ENCODE assay signal across 25 cellular contexts in the genomic region with DNA sequence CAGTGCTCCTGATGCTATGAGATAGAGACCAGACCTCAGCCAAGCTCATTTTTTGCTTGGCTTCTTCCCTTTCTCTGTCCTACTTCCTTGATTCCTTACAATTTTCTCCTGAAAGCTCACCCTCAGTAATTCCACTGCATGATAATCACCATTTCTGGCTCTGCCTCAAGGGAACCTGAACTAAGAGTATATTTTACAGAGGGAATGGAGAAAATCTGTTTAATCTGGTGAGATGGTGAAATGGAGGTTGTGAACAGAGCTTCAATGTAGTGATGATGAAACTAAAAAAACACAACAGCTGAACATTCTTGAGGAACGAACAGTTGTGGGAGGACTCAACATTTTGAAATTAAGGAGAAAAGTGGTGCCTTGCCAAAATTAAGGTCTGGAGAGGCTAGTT. TPM values are rescaled to one million over a fixed set of nuclear protein-coding genes. Genes with fewer than 3 reads are reported as not detected.
DNase-seq lines count a peak whose midpoint lies in the region; ATAC-seq, FAIRE-seq and TF ChIP-seq lines count a peak whose summit lies in the region.
"Had no signal": no experiment of that assay in that cellular context is flagged by ENCODE, and none has a peak within 500 bp of the region (broad histone marks: within the 10 kb centered on the region; RNA-seq: fewer than 3 reads in every experiment).

No MANE protein-coding gene starts in this region.

- H3K9ac ChIP-seq in H1 (replicated peaks in 1 of 4; ENCODE audit: extremely low read depth in 1 of 4, low read depth in 3 of 4, low read length in 3 of 4), result no peak overlapping the region
- no peak overlapping the region for H3K9ac ChIP-seq in trophoblast cell (ENCODE audit: low read length)

- H3K27me3 ChIP-seq in H1 (replicated peaks in 1 of 4; ENCODE audit: control insufficient read depth in 3 of 4, extremely low read depth in 1 of 4, insufficient read depth in 3 of 4, low read length in 3 of 4), result no peaks in the 10 kb centered on the region
- H3K27me3 ChIP-seq in trophoblast cell (ENCODE audit: insufficient read depth, low read length), result no peaks in the 10 kb centered on the region

- no peak overlapping the region for H3K4ac ChIP-seq in H1 (replicated peaks; ENCODE audit: insufficient read length, low read depth, low read length)
- no peak overlapping the region for H3K4ac ChIP-seq in trophoblast cell (ENCODE audit: low read depth, low read length)

- no peak overlapping the region for H3K14ac ChIP-seq in H1 (ENCODE audit: insufficient read length)
- H3K14ac ChIP-seq in trophoblast cell (ENCODE audit: low read length), result no peak overlapping the region

- no peak for FAIRE-seq in H1 (lab: Jason Lieb, UNC)
- FAIRE-seq: astrocyte, H54 had no signal

- H3K79me1 ChIP-seq in H1 (ENCODE audit: low read depth, low read length), result no peaks in the 10 kb centered on the region
- no peaks in the 10 kb centered on the region for H3K79me1 ChIP-seq in trophoblast cell (ENCODE audit: low read length)

- no peaks in the 10 kb centered on the region for H3K4me1 ChIP-seq in H1 (replicated peaks in 1 of 4; ENCODE audit: control insufficient read depth in 3 of 4, insufficient read depth in 4 of 4, low read length in 3 of 4)
- H3K4me1 ChIP-seq in trophoblast cell (ENCODE audit: control insufficient read depth in 1 of 2, insufficient read depth in 2 of 2, low read length in 2 of 2), result peaks cover 0 to 2% of the 10 kb centered on the region in 2 experiments
- H3K4me1 ChIP-seq: SJSA1 had no signal

- no peak overlapping the region for H2BK120ac ChIP-seq in H1 (replicated peaks; ENCODE audit: low read depth, low read length)
- no peak overlapping the region for H2BK120ac ChIP-seq in trophoblast cell (ENCODE audit: insufficient read depth, low read length, poor library complexity)

- no peaks in the 10 kb centered on the region; a peak in 1 of 4 replicates for H3K9me3 ChIP-seq in H1 (ENCODE audit: insufficient read depth in 2 of 2, low read depth in 1 of 2, low read length in 1 of 2)
- no peaks in the 10 kb centered on the region for H3K9me3 ChIP-seq in trophoblast cell (ENCODE audit: insufficient read depth, low read depth, low read length)
- no peaks in the 10 kb centered on the region for H3K9me3 ChIP-seq in T-helper 17 cell (ENCODE audit: control insufficient read depth, low read length, poor library complexity, severe bottlenecking)

- no peaks in the 10 kb centered on the region for H3K36me3 ChIP-seq in H1 (ENCODE audit: control insufficient read depth in 2 of 4, insufficient read depth in 4 of 4, low read length in 3 of 4)
- H3K36me3 ChIP-seq in trophoblast cell (ENCODE audit: control insufficient read depth in 1 of 2, insufficient read depth in 2 of 2, low read length in 2 of 2), result no peaks in the 10 kb centered on the region
- H3K36me3 ChIP-seq: SJSA1 had no signal

- H3K27me3 Mint-ChIP-seq in T-helper 17 cell, result peaks cover 25% of the 10 kb centered on the region
- H3K27me3 Mint-ChIP-seq: CD4-positive, alpha-beta T cell had no signal

- 0 out of 2 replicates have a peak overlapping the region, but pooled peaks have one; percentile 86 for H2AFZ ChIP-seq in H1 (ENCODE audit: low read length)
- no peak overlapping the region for H2AFZ ChIP-seq in trophoblast cell (ENCODE audit: insufficient read depth, low read length, poor library complexity)

- H2BK12ac ChIP-seq in H1 (ENCODE audit: low read depth, low read length), result no peak overlapping the region
- H2BK12ac ChIP-seq in trophoblast cell (ENCODE audit: low read length), result no peak overlapping the region

- WGBS in H1 (ENCODE audit: extremely low coverage in 1 of 2, insufficient coverage in 1 of 2, insufficient read length in 1 of 2, insufficient replicate concordance in 2 of 2, low coverage in 1 of 2, low lambda C conversion rate in 2 of 2, missing lambda C conversion rate in 1 of 2), 2 experiments, result 94% methylated on average over 1 of the region's 1 CpG; no CpG with 5 or more reads in 1 of the 2 experiments
- WGBS in trophoblast cell (ENCODE audit: extremely low coverage, insufficient coverage, insufficient read length), result no CpG with 5 or more reads among the region's 1 CpG

- CTCF ChIA-PET in H1 (lab: Charles Lee; ENCODE audit: partially characterized antibody), result no interaction called here

- no peak overlapping the region for H3K4me3 ChIP-seq in AG10803 (ENCODE audit: low read length)
- no peak overlapping the region for H3K4me3 ChIP-seq in H1 (ENCODE audit: extremely low read depth in 1 of 4, insufficient read depth in 2 of 4, low read depth in 3 of 4, low read length in 4 of 4)
- H3K4me3 ChIP-seq in trophoblast cell (ENCODE audit: low read depth, low read length), result no peak overlapping the region
- H3K4me3 ChIP-seq: SJSA1 had no signal

- ATAC-seq in T-helper 17 cell, result no peak
- ATAC-seq: activated naive CD4-positive, alpha-beta T cell treated with anti-CD3 and anti-CD28 coated beads, Interleukin-2, amount 50 U/mL, for 72 hours; stimulated activated naive CD8-positive, alpha-beta T cell treated with anti-CD3 and anti-CD28 coated beads, Interleukin-15, Interleukin-2, amounts not matched to agents 100 U/mL and 50 U/mL, for 24 hours; T-cell had no signal

- H3K36me3 Mint-ChIP-seq in T-helper 17 cell (ENCODE audit: low read depth), result peaks cover 2% of the 10 kb centered on the region
- H3K36me3 Mint-ChIP-seq: naive B cell had no signal

- H3K79me2 ChIP-seq in H1 (ENCODE audit: control insufficient read depth in 1 of 2, insufficient read depth in 2 of 2, low read length in 2 of 2) (no peaks in the 10 kb centered on the region), trophoblast cell (ENCODE audit: control insufficient read depth, insufficient read depth, low read length, poor library complexity) (no peaks in the 10 kb centered on the region)

- no peak overlapping the region for H4K12ac ChIP-seq in trophoblast cell (ENCODE audit: low read depth, low read length)

- H2BK15ac ChIP-seq in H1 (ENCODE audit: low read length), result no peak overlapping the region

- no peak for TF ChIP-seq CTCF in AG10803 (conservative IDR thresholded peaks at IDR 0.05; ENCODE audit: low read length)
- no peak for TF ChIP-seq CTCF in H1 (IDR thresholded peaks at IDR 0.05; ENCODE audit: control extremely low read depth in 1 of 3, insufficient read depth in 1 of 3, low read depth in 1 of 3, low read length in 3 of 3)

- no peaks in the 10 kb centered on the region for H3K4me1 Mint-ChIP-seq in T-helper 17 cell
- H3K4me1 Mint-ChIP-seq: T-cell had no signal

- no peak for TF ChIP-seq RAD21 in H1 (IDR thresholded peaks at IDR 0.05 in 1 of 2, conservative IDR thresholded peaks at IDR 0.05 in 1 of 2; ENCODE audit: low read depth in 2 of 2, low read length in 2 of 2)

- TF ChIP-seq POLR2A in H1 (IDR thresholded peaks at IDR 0.05; ENCODE audit: control extremely low read depth in 1 of 2, low read depth in 2 of 2, low read length in 2 of 2), result no peak

- no peak overlapping the region for H3K4me2 ChIP-seq in H1 (ENCODE audit: insufficient read depth in 1 of 2, low read depth in 2 of 2, low read length in 2 of 2)
- H3K4me2 ChIP-seq in trophoblast cell (ENCODE audit: low read length), result no peak overlapping the region

- H4K91ac ChIP-seq in H1 (replicated peaks; ENCODE audit: insufficient read length, low read length) (no peak overlapping the region), trophoblast cell (ENCODE audit: low read depth, low read length) (no peak overlapping the region)

- H4K20me1 ChIP-seq in H1 (replicated peaks in 1 of 2; ENCODE audit: control insufficient read depth in 1 of 2, insufficient read depth in 2 of 2, low read length in 2 of 2), result no peaks in the 10 kb centered on the region

- H3K27ac ChIP-seq in H1 (ENCODE audit: low read depth, low read length) (no peak overlapping the region), trophoblast cell (ENCODE audit: low read depth, low read length) (no peak overlapping the region)
- H3K27ac ChIP-seq: SJSA1 had no signal

- no peak overlapping the region for H3K4me3 Mint-ChIP-seq in T-helper 17 cell
- H3K4me3 Mint-ChIP-seq: activated CD4-positive, alpha-beta memory T cell treated with anti-CD3 and anti-CD28 coated beads for 36 hours; CD4-positive, alpha-beta T cell; T-cell had no signal

- peak; percentile 57 for DNase-seq in AG10803 (ENCODE audit: low read depth)
- DNase-seq in LHCN-M2 (ENCODE audit: low read depth), result peak; percentile 34
- DNase-seq in H1 (ENCODE audit: low read depth in 1 of 2, low spot score in 2 of 2), result no peak
- DNase-seq in trophoblast cell, result peak; percentile 42 to 76
- no peak for DNase-seq in NCI-H774 (lab: John Stamatoyannopoulos, UW)
- DNase-seq in 8988T, result no peak
- no peak for DNase-seq in T-helper 17 cell
- DNase-seq in NCI-H526 treated with DMSO at 0.1 percent for 48 hours (lab: John Stamatoyannopoulos, UW), result no peak
- DNase-seq: activated CD4-positive, alpha-beta memory T cell treated with anti-CD3 and anti-CD28 coated beads for 36 hours; activated CD8-positive, alpha-beta memory T cell treated with anti-CD3 and anti-CD28 coated beads, Interleukin-2, amount 50 U/mL, for 4 hours; CD4-positive, alpha-beta T cell; islet precursor cell; naive B cell; NCI-H2029; NCI-H748 treated with DMSO at 0.1 percent for 48 hours; RPMI8226; stimulated activated naive CD8-positive, alpha-beta T cell treated with anti-CD3 and anti-CD28 coated beads, Interleukin-15, Interleukin-2, amounts not matched to agents 100 U/mL and 50 U/mL, for 24 hours; T-cell had no signal

- no peak for TF ChIP-seq EP300 in H1 (IDR thresholded peaks at IDR 0.05; ENCODE audit: borderline replicate concordance in 1 of 2, low read depth in 2 of 2, low read length in 2 of 2)

- H2BK20ac ChIP-seq in H1 (ENCODE audit: low read length), result no peak overlapping the region

- no peak overlapping the region for H3K27ac Mint-ChIP-seq in T-helper 17 cell
- H3K27ac Mint-ChIP-seq: activated CD4-positive, alpha-beta memory T cell treated with anti-CD3 and anti-CD28 coated beads for 36 hours; activated naive CD4-positive, alpha-beta T cell treated with anti-CD3 and anti-CD28 coated beads, Interleukin-2, amount 50 U/mL, for 72 hours; CD4-positive, alpha-beta T cell; T-cell had no signal

- H2BK5ac ChIP-seq in H1 (ENCODE audit: low read depth, low read length), result no peak overlapping the region
- no peak overlapping the region for H2BK5ac ChIP-seq in trophoblast cell (ENCODE audit: low read depth, low read length, poor library complexity)

- no peak overlapping the region for H3K18ac ChIP-seq in H1 (ENCODE audit: extremely low read depth, low read length)
- no peak overlapping the region for H3K18ac ChIP-seq in trophoblast cell (ENCODE audit: low read length)

- no peak overlapping the region for H4K8ac ChIP-seq in H1 (ENCODE audit: extremely low read depth, insufficient read depth, low read length)
- no peak overlapping the region for H4K8ac ChIP-seq in trophoblast cell (ENCODE audit: low read depth, low read length)

- no peaks in the 10 kb centered on the region for H3K23me2 ChIP-seq in H1 (ENCODE audit: low read depth, low read length)

- no peak overlapping the region for H4K5ac ChIP-seq in H1 (ENCODE audit: insufficient read length, low read depth, low read length)

- POLR2A ChIA-PET in H1 (lab: Charles Lee; ENCODE audit: partially characterized antibody), result no interaction called here

- H2AK5ac ChIP-seq in H1 (ENCODE audit: low read depth, low read length), result no peak overlapping the region
- H2AK5ac ChIP-seq in trophoblast cell (ENCODE audit: low read length), result no peak overlapping the region

- no peak overlapping the region for H3K23ac ChIP-seq in H1 (ENCODE audit: insufficient read length)
- no peak overlapping the region for H3K23ac ChIP-seq in trophoblast cell (ENCODE audit: low read length)

- H3K56ac ChIP-seq in H1 (replicated peaks; ENCODE audit: insufficient read length, low read depth, low read length), result no peak overlapping the region

RNA-seq across cellular contexts. Expression of a gene that starts 16.3 kb away (rescaled TPM):
- total RNA-seq in LHCN-M2 (2014; rRNA removed) (not detected in 2 replicates), T-helper 17 cell (1 to 10 TPM in 1 of 2 donors, under 1 TPM in 1; 0.37 to 2.0 TPM)
- polyA plus RNA-seq in LHCN-M2 (2012), result not detected
- not detected in 2 replicates for total RNA-seq in H1 (2021; fragmentation: NEBNext Ultra II Directional; extraction: Animal tissue kit (Norgen Biotek cat#: 25700))
- polyA plus RNA-seq in H1 (2011; rRNA removed), result not detected in 2 replicates
- not detected for polyA plus RNA-seq in H1 (2011; cell fraction: cytosol; rRNA removed)
- polyA plus RNA-seq in H1 (2011; cell fraction: nucleus; rRNA removed), result not detected
- not detected in 4 replicates for polyA plus RNA-seq in H1 (2012, experiment 1 of 2)
- polyA plus RNA-seq in H1 (2012, experiment 2 of 2), result not detected
- not detected for polyA plus RNA-seq in H1 (2013, experiment 1 of 2)
- not detected for polyA plus RNA-seq in H1 (2013, experiment 2 of 2)
- polyA minus RNA-seq in H1 (2011; rRNA and poly(A)+ RNA removed), result not detected in 2 replicates
- not detected for polyA minus RNA-seq in H1 (2011; cell fraction: cytosol; rRNA and poly(A)+ RNA removed)
- not detected for polyA minus RNA-seq in H1 (2011; cell fraction: nucleus; rRNA and poly(A)+ RNA removed)
- 0.01 TPM in 1 of 2 replicates, not detected in the other for polyA plus RNA-seq in trophoblast cell (2013)
- total RNA-seq: astrocyte, dermis microvascular lymphatic vessel endothelial cell, M059J, pulmonary artery endothelial cell, SJSA1 had no signal

Comparison
In these comparisons a context has a peak if more than half of its experiments do, and no peak if none do; other contexts are left out.
1. DNase-seq: peak in AG10803 (single experiment), LHCN-M2 (single experiment) and trophoblast cell (2 of 2); none in H1 (0 of 2), NCI-H774 (single experiment), 8988T (single experiment), T-helper 17 cell (0 of 3) and NCI-H526 treated with DMSO at 0.1 percent for 48 hours (single experiment).